In genomic region chrX:30995060-30995700, GRCh38 we compare ENCODE assay signal across 1 cellular context.
TF ChIP-seq lines count a peak whose summit lies in the region.

No MANE protein-coding gene starts in this region.

TF ChIP-seq in HepG2, 621 proteins besides CTCF, POLR2A, EP300 and RAD21 (continued from another document and continues in another):
- TF ChIP-seq KIAA2018 (CRISPR knock-in tag; IDR thresholded peaks at IDR 0.05; ENCODE audit: borderline replicate concordance) = no peak
- no peak for TF ChIP-seq ZNF703 (CRISPR knock-in tag; IDR thresholded peaks at IDR 0.05; ENCODE audit: borderline replicate concordance)
- TF ChIP-seq YY1 (IDR thresholded peaks at IDR 0.05; ENCODE audit: insufficient read depth, insufficient replicate concordance, low read depth, low read length) = no peak
- TF ChIP-seq GMEB2 (CRISPR knock-in tag; IDR thresholded peaks at IDR 0.05; ENCODE audit: low read depth) = no peak
- peak; percentile 53; the same call in 1 of the 2 replicates for TF ChIP-seq FOXO1 (CRISPR knock-in tag; IDR thresholded peaks at IDR 0.05)
- no peak for TF ChIP-seq ZBTB42 (CRISPR knock-in tag; IDR thresholded peaks at IDR 0.05)
- no peak for TF ChIP-seq ZSCAN9 (CRISPR knock-in tag; IDR thresholded peaks at IDR 0.05; ENCODE audit: borderline replicate concordance)
- TF ChIP-seq STAT6 (CRISPR knock-in tag; IDR thresholded peaks at IDR 0.05; ENCODE audit: borderline replicate concordance) = no peak
- TF ChIP-seq SOX13 (IDR thresholded peaks at IDR 0.05) = no peak
- TF ChIP-seq SOX13 (CRISPR knock-in tag; conservative IDR thresholded peaks at IDR 0.05 in 1 of 2, IDR thresholded peaks at IDR 0.05 in 1 of 2) = peak in 1 of 2 experiments; percentile 63; a peak in 2 of 4 replicates
- no peak for TF ChIP-seq ZNF30 (CRISPR knock-in tag; IDR thresholded peaks at IDR 0.05)
- TF ChIP-seq PHF21A (CRISPR knock-in tag; IDR thresholded peaks at IDR 0.05) = peak; percentile 61
- TF ChIP-seq ZNF441 (CRISPR knock-in tag; IDR thresholded peaks at IDR 0.05; ENCODE audit: borderline replicate concordance) = no peak
- no peak for TF ChIP-seq ZNF276 (CRISPR knock-in tag; IDR thresholded peaks at IDR 0.05; ENCODE audit: low read depth)
- no peak for TF ChIP-seq SP1 (IDR thresholded peaks at IDR 0.05)
- no peak for TF ChIP-seq SP1 (CRISPR knock-in tag; IDR thresholded peaks at IDR 0.05)
- TF ChIP-seq ZNF432 (CRISPR knock-in tag; IDR thresholded peaks at IDR 0.05; ENCODE audit: borderline replicate concordance) = no peak
- TF ChIP-seq FOXA1 (IDR thresholded peaks at IDR 0.05) = no peak
- TF ChIP-seq FOXA1 (CRISPR knock-in tag; IDR thresholded peaks at IDR 0.05) = peak; percentile 62
- TF ChIP-seq ARNTL (CRISPR knock-in tag; IDR thresholded peaks at IDR 0.05) = no peak
- TF ChIP-seq CBX5 (CRISPR knock-in tag; IDR thresholded peaks at IDR 0.05; ENCODE audit: borderline replicate concordance) = no peak
- TF ChIP-seq ARID2 (CRISPR knock-in tag; IDR thresholded peaks at IDR 0.05; ENCODE audit: borderline replicate concordance) = no peak
- TF ChIP-seq TFE3 (CRISPR knock-in tag; IDR thresholded peaks at IDR 0.05) = no peak
- no peak for TF ChIP-seq ZNF562 (CRISPR knock-in tag; IDR thresholded peaks at IDR 0.05; ENCODE audit: borderline replicate concordance)
- no peak for TF ChIP-seq SPEN (CRISPR knock-in tag; IDR thresholded peaks at IDR 0.05; ENCODE audit: low read depth)
- no peak for TF ChIP-seq SMAD3 (CRISPR knock-in tag; IDR thresholded peaks at IDR 0.05)
- no peak for TF ChIP-seq HOXA5 (CRISPR knock-in tag; IDR thresholded peaks at IDR 0.05)
- TF ChIP-seq PBX3 (CRISPR knock-in tag; IDR thresholded peaks at IDR 0.05; ENCODE audit: borderline replicate concordance) = no peak
- 0 out of 2 replicates have a peak, but pooled peaks have one; percentile 54 for TF ChIP-seq HNF4G (IDR thresholded peaks at IDR 0.05; ENCODE audit: borderline replicate concordance, low read depth, low read length)
- TF ChIP-seq HNF4G (CRISPR knock-in tag; IDR thresholded peaks at IDR 0.05; ENCODE audit: borderline replicate concordance, low read depth) = no peak
- no peak for TF ChIP-seq GLI4 (CRISPR knock-in tag; IDR thresholded peaks at IDR 0.05; ENCODE audit: borderline replicate concordance)
- TF ChIP-seq ZMYM4 (CRISPR knock-in tag; IDR thresholded peaks at IDR 0.05) = peak; percentile 45; the same call in 1 of the 2 replicates
- TF ChIP-seq MAZ (IDR thresholded peaks at IDR 0.05; ENCODE audit: borderline replicate concordance, low read depth, low read length) = no peak
- no peak for TF ChIP-seq MAZ (CRISPR knock-in tag; IDR thresholded peaks at IDR 0.05; ENCODE audit: low read depth)
- no peak for TF ChIP-seq ZBTB20 (CRISPR knock-in tag; IDR thresholded peaks at IDR 0.05; ENCODE audit: borderline replicate concordance, low read depth)
- TF ChIP-seq ZNF83 (CRISPR knock-in tag; IDR thresholded peaks at IDR 0.05; ENCODE audit: borderline replicate concordance) = no peak
- TF ChIP-seq THAP8 (CRISPR knock-in tag; IDR thresholded peaks at IDR 0.05; ENCODE audit: borderline replicate concordance) = no peak
- no peak for TF ChIP-seq HOXA9 (CRISPR knock-in tag; IDR thresholded peaks at IDR 0.05; ENCODE audit: borderline replicate concordance)
- TF ChIP-seq PPARG (CRISPR knock-in tag; conservative IDR thresholded peaks at IDR 0.05) = 0 out of 2 replicates have a peak, but pooled peaks have one; percentile 37
- TF ChIP-seq STAT5B (CRISPR knock-in tag; IDR thresholded peaks at IDR 0.05) = no peak
- TF ChIP-seq TP53 (CRISPR knock-in tag; conservative IDR thresholded peaks at IDR 0.05) = no peak
